Comparison of ENCODE assay signal across 8 cellular contexts in genomic region chr21:45075606-45076244, GRCh38. TPM values are rescaled to one million over a fixed set of nuclear protein-coding genes. Genes with fewer than 3 reads are reported as not detected.
DNase-seq lines count a peak whose midpoint lies in the region; ATAC-seq and TF ChIP-seq lines count a peak whose summit lies in the region.

No MANE protein-coding gene starts in this region.

- DNase-seq in AG04450 (ENCODE audit: low read depth, low spot score) (no peak), cardiac fibroblast (ENCODE audit: low read depth in 2 of 2) (peak in 1 of 2 donors; percentile 27), NCI-H748 treated with DMSO at 0.1 percent for 48 hours (lab: John Stamatoyannopoulos, UW) (no peak), glomerular visceral epithelial cell (ENCODE audit: extremely low spot score) (no peak), HUDEP-2 (lab: John Stamatoyannopoulos, UW; ENCODE audit: unreplicated experiment in 76 of 76) (no peak)

- H3K27me3 ChIP-seq in AG04450 (ENCODE audit: control insufficient read depth, insufficient read depth, low read length) (no peaks in the 10 kb centered on the region), HUES64 (ENCODE audit: insufficient read depth, low read length) (peaks cover 22% of the 10 kb centered on the region), muscle layer of colon (ENCODE audit: control insufficient read depth in 1 of 2, insufficient read depth in 2 of 2, low read length in 2 of 2) (no peaks in the 10 kb centered on the region)

- peaks cover 8% of the 10 kb centered on the region; the same call in 1 of the 2 replicates for H3K4me1 ChIP-seq in HUES64 (ENCODE audit: insufficient read depth, low read length)
- H3K4me1 ChIP-seq in muscle layer of colon (ENCODE audit: insufficient read depth, low read length), result peaks cover 37% of the 10 kb centered on the region

- H3K36me3 ChIP-seq in HUES64 (ENCODE audit: insufficient read depth, low read length) (no peaks in the 10 kb centered on the region), muscle layer of colon (ENCODE audit: insufficient read depth, low read length) (no peaks in the 10 kb centered on the region)

- H3K9me3 ChIP-seq in AG04450 (ENCODE audit: control insufficient read depth, insufficient read depth, low read length) (peaks cover 3% of the 10 kb centered on the region; the same call in 1 of the 2 replicates), HUES64 (ENCODE audit: insufficient read depth, low read depth, low read length) (no peaks in the 10 kb centered on the region), muscle layer of colon (ENCODE audit: low read length) (no peaks in the 10 kb centered on the region)

- H3K9ac ChIP-seq in HUES64 (ENCODE audit: low read depth, low read length) (peak overlapping the region; percentile 61; the same call in 1 of the 2 replicates), muscle layer of colon (ENCODE audit: low read length) (no peak overlapping the region)

- TF ChIP-seq CTCF in AG04450 (IDR thresholded peaks at IDR 0.05; ENCODE audit: low read depth, low read length) (no peak), cardiac fibroblast (IDR thresholded peaks at IDR 0.05; ENCODE audit: low read depth, low read length) (no peak)

- 45% methylated on average over 15 of the region's 17 CpGs for WGBS in HUES64

- H3K4me3 ChIP-seq in AG04450 (ENCODE audit: low read depth, low read length), result peak overlapping the region; percentile 83
- H3K4me3 ChIP-seq in HUES64 (ENCODE audit: low read length), result peak overlapping the region; percentile 76
- H3K4me3 ChIP-seq in cardiac fibroblast (replicated peaks in 1 of 2; ENCODE audit: low read depth in 2 of 2, low read length in 2 of 2), result peak overlapping the region; percentile 82 to 86
- H3K4me3 ChIP-seq in muscle layer of colon (ENCODE audit: low read depth in 1 of 2, low read length in 2 of 2), result peak overlapping the region; percentile 57 to 73

- CTCF ChIA-PET in AG04450 (lab: Charles Lee), result interaction anchor here (1.3 to 5.4 kb wide), 4 partner anchors 27 to 126 kb away, joined by 4 to 30 read pairs (median 6); no protein-coding TSS in a partner anchor

- ATAC-seq in GM18517 (IDR thresholded peaks at IDR 0.05; ENCODE audit: unreplicated experiment), result no peak

- POLR2A ChIA-PET in AG04450 (lab: Yijun Ruan, JAX), result interaction anchor here (1.1 to 1.2 kb wide), 3 partner anchors 25 to 128 kb away, joined by 4 to 9 read pairs (median 4); no protein-coding TSS in a partner anchor

- H3K27ac ChIP-seq in AG04450 (ENCODE audit: low read depth, low read length), result no peak overlapping the region
- H3K27ac ChIP-seq in HUES64 (ENCODE audit: low read depth, low read length), result no peak overlapping the region
- no peak overlapping the region for H3K27ac ChIP-seq in muscle layer of colon (ENCODE audit: low read depth, low read length)

RNA-seq across cellular contexts. Expression of gene ADARB1, which starts 1.3 kb away (rescaled TPM):
- polyA plus RNA-seq in AG04450 (2011; rRNA removed), result 25.3 and 27.9 TPM in 2 replicates
- 46.2 and 48.1 TPM in 2 replicates for polyA minus RNA-seq in AG04450 (2011; rRNA and poly(A)+ RNA removed)
- polyA plus RNA-seq in HUES64 (2013, experiment 1 of 2), result 3.9 TPM
- polyA plus RNA-seq in HUES64 (2013, experiment 2 of 2), result 7.2 TPM
